Comparison of ENCODE assay signal across 9 cellular contexts in genomic region chr16:27690604-27691003, GRCh38.
DNase-seq lines count a peak whose midpoint lies in the region; ATAC-seq and TF ChIP-seq lines count a peak whose summit lies in the region.
"Had no signal": no experiment of that assay in that cellular context is flagged by ENCODE, and none has a peak within 500 bp of the region (broad histone marks: within the 10 kb centered on the region; RNA-seq: fewer than 3 reads in every experiment).

No MANE protein-coding gene starts in this region.

- no peak overlapping the region for H2BK12ac ChIP-seq in H9 (ENCODE audit: insufficient read length, low read depth, low read length)

- H3K14ac ChIP-seq in H9 (ENCODE audit: insufficient read depth, low read length): no peak overlapping the region

- H3K23me2 ChIP-seq in H9 (ENCODE audit: insufficient read length, low read depth, low read length, poor library complexity, severe bottlenecking): no peaks in the 10 kb centered on the region

- H4K91ac ChIP-seq in H9 (ENCODE audit: insufficient read length, low read depth, low read length): no peak overlapping the region

- H3K56ac ChIP-seq in H9 (ENCODE audit: insufficient read length, low read depth, low read length): no peak overlapping the region

- H3K36me3 Mint-ChIP-seq in H9 (ENCODE audit: insufficient read depth in 1 of 3, low read depth in 3 of 3) (no peaks in the 10 kb centered on the region), T-helper 17 cell (ENCODE audit: low read depth) (peaks cover 2% of the 10 kb centered on the region)

- no peak overlapping the region for H2BK120ac ChIP-seq in H9 (ENCODE audit: low read depth, low read length, poor library complexity, severe bottlenecking)

- no peaks in the 10 kb centered on the region for H3K79me1 ChIP-seq in H9 (ENCODE audit: insufficient read depth, low read depth, low read length, poor library complexity, severe bottlenecking)

- no peak overlapping the region for H2AK5ac ChIP-seq in H9 (ENCODE audit: insufficient read length, low read length)

- TF ChIP-seq CTCF in C4-2B (conservative IDR thresholded peaks at IDR 0.05) (peak; percentile 69), H9 (conservative IDR thresholded peaks at IDR 0.05) (peak; percentile 84)

- H3K4me1 Mint-ChIP-seq in H9 (peaks cover 12 to 13% of the 10 kb centered on the region in 2 experiments), T-helper 17 cell (peaks cover 2% of the 10 kb centered on the region)

- no peak overlapping the region for H3K4ac ChIP-seq in H9 (ENCODE audit: low read depth, low read length)

- H3K27me3 Mint-ChIP-seq in H9 (ENCODE audit: low read depth) (no peaks in the 10 kb centered on the region), T-helper 17 cell (no peaks in the 10 kb centered on the region)

- H3K4me3 Mint-ChIP-seq in H9 (no peak overlapping the region), T-helper 17 cell (no peak overlapping the region)

- DNase-seq in H9: peak; percentile 52
- DNase-seq in T-helper 17 cell: no peak
- peak; percentile 40 for DNase-seq in glomerular visceral epithelial cell (ENCODE audit: extremely low spot score)
- DNase-seq in superior temporal gyrus (ENCODE audit: extremely low spot score): peak; percentile 74
- DNase-seq in NCI-H187 treated with DMSO at 0.1 percent for 48 hours (lab: John Stamatoyannopoulos, UW): no peak
- DNase-seq in NCI-H226: no peak

- H3K4me2 ChIP-seq in H9 (ENCODE audit: insufficient read depth, insufficient read length, low read length): no peak overlapping the region

- no peak overlapping the region for H2BK15ac ChIP-seq in H9 (ENCODE audit: low read depth, low read length)

- H3K4me1 ChIP-seq in H9 (ENCODE audit: insufficient read depth, low read length): no peaks in the 10 kb centered on the region

- no peak for ATAC-seq in T-helper 17 cell
- no peak for ATAC-seq in HG03095 (IDR thresholded peaks at IDR 0.05; ENCODE audit: unreplicated experiment)

- no peaks in the 10 kb centered on the region for H3K27me3 ChIP-seq in H9 (ENCODE audit: insufficient read depth, low read length)

- no peak overlapping the region for H2BK20ac ChIP-seq in H9 (ENCODE audit: low read depth, low read length, poor library complexity, severe bottlenecking)

- no peak overlapping the region for H2AFZ ChIP-seq in H9 (ENCODE audit: low read length)

- no peaks in the 10 kb centered on the region for H4K20me1 ChIP-seq in H9 (ENCODE audit: control insufficient read depth, insufficient read depth, insufficient read length)

- no peak overlapping the region for H3K27ac Mint-ChIP-seq in H9
- peak overlapping the region; percentile 45 for H3K27ac Mint-ChIP-seq in T-helper 17 cell

- H3K9me3 ChIP-seq in H9 (ENCODE audit: control insufficient read depth, low read depth, low read length) (no peaks in the 10 kb centered on the region), T-helper 17 cell (ENCODE audit: control insufficient read depth, low read length, poor library complexity, severe bottlenecking) (no peaks in the 10 kb centered on the region)

- no peak overlapping the region for H4K5ac ChIP-seq in H9 (ENCODE audit: insufficient read length, low read depth, low read length)

- no peak overlapping the region for H4K8ac ChIP-seq in H9 (replicated peaks; ENCODE audit: insufficient read length, low read depth, low read length)

- WGBS in H9 (ENCODE audit: extremely low coverage, insufficient read length, low lambda C conversion rate): no CpG with 5 or more reads among the region's 3 CpGs

- H3T11ph ChIP-seq in H9 (ENCODE audit: low read length): no peak overlapping the region

- no peak overlapping the region for H3K18ac ChIP-seq in H9 (ENCODE audit: insufficient read length, low read depth, low read length)

- H3K27ac ChIP-seq in C4-2B (no peak overlapping the region), H9 (ENCODE audit: insufficient read length, low read depth, low read length) (no peak overlapping the region)
- H3K27ac ChIP-seq: epithelial cell of prostate had no signal

- no peak overlapping the region for H3K23ac ChIP-seq in H9 (ENCODE audit: insufficient read length, low read depth, low read length)

- H3K9ac ChIP-seq in H9 (ENCODE audit: extremely low read depth, insufficient read length, low read length): no peak overlapping the region

- no peaks in the 10 kb centered on the region for H3K79me2 ChIP-seq in H9 (ENCODE audit: insufficient read depth, low read length)

- no peak overlapping the region for H2BK5ac ChIP-seq in H9 (ENCODE audit: insufficient read length, low read length)

- no peaks in the 10 kb centered on the region for H3K9me3 Mint-ChIP-seq in H9

Comparison
In these comparisons a context has a peak if more than half of its experiments do, and no peak if none do; other contexts are left out.
1. DNase-seq: peak in H9 (single experiment), glomerular visceral epithelial cell (single experiment) and superior temporal gyrus (single experiment); none in T-helper 17 cell (0 of 3), NCI-H187 treated with DMSO at 0.1 percent for 48 hours (single experiment) and NCI-H226 (single experiment).